In the genomic region with DNA sequence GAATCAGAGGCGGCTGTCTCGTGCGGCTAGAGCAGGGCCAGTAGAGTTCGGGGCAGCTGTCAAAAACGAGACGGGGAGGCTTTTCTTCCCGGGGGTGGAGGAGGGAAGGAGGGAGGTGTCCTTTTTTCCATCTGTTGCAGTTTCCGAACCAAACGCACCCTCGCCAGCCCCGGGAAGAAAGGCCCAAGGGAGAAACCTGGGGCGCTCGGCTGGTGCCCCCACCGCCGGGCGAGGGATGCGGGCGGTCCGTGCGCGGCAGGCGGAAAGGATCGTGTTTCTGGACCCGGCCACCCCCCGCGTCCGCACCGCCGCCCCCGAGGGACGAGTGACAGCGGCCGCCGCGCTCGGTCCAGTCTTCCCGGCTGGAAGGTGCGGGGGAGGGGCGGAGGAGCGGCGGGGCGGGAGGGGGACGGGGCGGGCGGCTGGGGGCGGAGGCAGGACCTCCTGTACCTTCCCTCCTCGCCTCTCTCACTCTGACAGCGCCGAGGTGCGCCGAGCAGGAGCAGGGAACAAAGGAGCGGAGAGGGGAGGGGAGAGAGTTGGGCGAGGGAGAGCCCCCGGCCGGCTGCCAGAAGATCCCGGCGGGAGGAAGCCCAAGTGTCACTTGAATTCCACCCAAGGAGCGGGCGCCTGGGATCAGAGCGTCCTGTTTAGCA, we compare ENCODE assay signal across 8 cellular contexts. TPM values are rescaled to one million over a fixed set of nuclear protein-coding genes. Genes with fewer than 3 reads are reported as not detected.
A peak's percentile ranks its signal among the peaks of the same experiment; 100 is the strongest.
DNase-seq lines count a peak whose midpoint lies in the region; ATAC-seq, FAIRE-seq and TF ChIP-seq lines count a peak whose summit lies in the region.

Gene TGIF1, plus strand, starts transcription at position 471 of the 656 bp plus-strand sequence. CDS start 318 bp downstream, outside the sequence.

- H3K4me1 Mint-ChIP-seq in stimulated activated naive B cell treated with anti-CD40 and anti-IgM and Interleukin-4, amounts not matched to agents 10 μg/mL and 1 μg/mL and 100 μg/mL, for 72 hours: peaks cover 21 to 28% of the 10 kb centered on the region in 2 donors

- H3K9ac ChIP-seq in endothelial cell of umbilical vein (replicated peaks; ENCODE audit: extremely low read depth, insufficient read depth, low read length): peak within 1 kb of the TSS; percentile 96

- H3K4me1 ChIP-seq in endothelial cell of umbilical vein (ENCODE audit: control insufficient read depth, extremely low read depth, insufficient read depth, low read length) (peaks cover 29% of the 10 kb centered on the region), mesodermal cell (ENCODE audit: control insufficient read depth, insufficient read depth, low read length, poor library complexity, severe bottlenecking) (peaks cover 9% of the 10 kb centered on the region)

- DNase-seq in AG04449 (ENCODE audit: low read depth, low spot score) (no peak), GM20000 (ENCODE audit: low spot score) (peak; percentile 36), NCI-H446 treated with DMSO at 0.1 percent for 48 hours (lab: John Stamatoyannopoulos, UW) (peak; percentile 68), activated T-cell treated with anti-CD3 and anti-CD28 coated beads for 4 hours (peak; percentile 34), endothelial cell of umbilical vein (ENCODE audit: low read depth, low spot score) (peak; percentile 76)
- DNase-seq in stimulated activated naive B cell treated with anti-CD40 and anti-IgM and Interleukin-4, amounts not matched to agents 10 μg/mL and 1 μg/mL and 100 μg/mL, for 72 hours: peak; percentile 31

- peak within 1 kb of the TSS; percentile 98 for H3K27ac Mint-ChIP-seq in stimulated activated naive B cell treated with anti-CD40 and anti-IgM and Interleukin-4, amounts not matched to agents 10 μg/mL and 1 μg/mL and 100 μg/mL, for 72 hours

- no peaks in the 10 kb centered on the region for H3K9me1 ChIP-seq in endothelial cell of umbilical vein (replicated peaks; ENCODE audit: control insufficient read depth, extremely low read depth, insufficient read depth, low read length)

- H3K4me3 Mint-ChIP-seq in stimulated activated naive B cell treated with anti-CD40 and anti-IgM and Interleukin-4, amounts not matched to agents 10 μg/mL and 1 μg/mL and 100 μg/mL, for 72 hours: peak within 1 kb of the TSS; percentile 88 to 89

- FAIRE-seq in endothelial cell of umbilical vein (lab: Jason Lieb, UNC): peak; percentile 46

- H3K27ac ChIP-seq in endothelial cell of umbilical vein (ENCODE audit: insufficient read depth, low read depth, low read length) (peak within 1 kb of the TSS; percentile 99), mesodermal cell (ENCODE audit: low read depth, low read length, severe bottlenecking) (peak within 1 kb of the TSS; percentile 100)

- H3K4me3 ChIP-seq in AG04449 (ENCODE audit: low read depth, low read length) (peak within 1 kb of the TSS; percentile 81), endothelial cell of umbilical vein (replicated peaks in 1 of 3; ENCODE audit: insufficient read depth in 1 of 3, low read depth in 1 of 3, low read length in 3 of 3) (peak within 1 kb of the TSS; percentile 90 to 95 (median 92)), mesodermal cell (ENCODE audit: extremely low read depth, insufficient read depth, low read length, poor library complexity, severe bottlenecking) (peak within 1 kb of the TSS; percentile 95)

- peaks cover 46% of the 10 kb centered on the region for H3K79me2 ChIP-seq in endothelial cell of umbilical vein (ENCODE audit: control insufficient read depth, insufficient read depth, low read length)

- peak within 1 kb of the TSS; percentile 13 for H2AFZ ChIP-seq in endothelial cell of umbilical vein (ENCODE audit: low read depth, low read length)

- no peaks in the 10 kb centered on the region for H3K27me3 Mint-ChIP-seq in stimulated activated naive B cell treated with anti-CD40 and anti-IgM and Interleukin-4, amounts not matched to agents 10 μg/mL and 1 μg/mL and 100 μg/mL, for 72 hours

- CTCF ChIA-PET in AG04449 (lab: Yijun Ruan, JAX): interaction anchor here (1.2 to 1.4 kb wide), 2 partner anchors 144 to 217 kb away, joined by 3 to 5 read pairs; no protein-coding TSS in a partner anchor
- CTCF ChIA-PET in endothelial cell of umbilical vein (lab: Charles Lee): interaction anchor here (0.9 to 1.4 kb wide), 5 partner anchors 44 to 216 kb away, joined by 3 to 4 read pairs (median 3); no protein-coding TSS in a partner anchor

- peak; percentile 65 for TF ChIP-seq POLR2A in endothelial cell of umbilical vein (IDR thresholded peaks at IDR 0.05; ENCODE audit: low read depth, low read length)

- H3K9me3 Mint-ChIP-seq in stimulated activated naive B cell treated with anti-CD40 and anti-IgM and Interleukin-4, amounts not matched to agents 10 μg/mL and 1 μg/mL and 100 μg/mL, for 72 hours: no peaks in the 10 kb centered on the region

- intact Hi-C loops in endothelial cell of umbilical vein (cut with micrococcal nuclease): loop anchor here (1.0 to 5.0 kb wide), 9 partner anchors 135 to 878 kb away; partner anchors contain the start of genes METTL4, MYL12B and NDC80

- H4K20me1 ChIP-seq in endothelial cell of umbilical vein (replicated peaks; ENCODE audit: control insufficient read depth, extremely low read depth, insufficient read depth, low read length): no peaks in the 10 kb centered on the region

- H3K36me3 ChIP-seq in endothelial cell of umbilical vein (ENCODE audit: control insufficient read depth in 2 of 2, extremely low read depth in 1 of 2, insufficient read depth in 2 of 2, low read length in 2 of 2) (no peaks in the 10 kb centered on the region), mesodermal cell (ENCODE audit: control insufficient read depth, insufficient read depth, low read length) (peaks cover 24% of the 10 kb centered on the region)

- H3K9me3 ChIP-seq in endothelial cell of umbilical vein (replicated peaks; ENCODE audit: control insufficient read depth, insufficient read depth, low read length) (no peaks in the 10 kb centered on the region), mesodermal cell (ENCODE audit: control insufficient read depth, low read length) (no peaks in the 10 kb centered on the region)

- H3K4me2 ChIP-seq in endothelial cell of umbilical vein (ENCODE audit: insufficient read depth, low read length): peak within 1 kb of the TSS; percentile 91

- ATAC-seq in stimulated activated naive B cell treated with anti-CD40 and anti-IgM and Interleukin-4, amounts not matched to agents 10 μg/mL and 1 μg/mL and 100 μg/mL, for 72 hours (replicated peaks): peak in 1 of 2 donors; percentile 7
- ATAC-seq in GM18520 (IDR thresholded peaks at IDR 0.05; ENCODE audit: unreplicated experiment): no peak

- dilution Hi-C loops in endothelial cell of umbilical vein (cut with MboI; ENCODE audit: extremely low pct_ligation_motif_present, low sequenced_read_pairs): loop anchor here (25.0 kb wide), 1 partner anchor 188 kb away; the partner anchor contains the start of gene MYL12B

- TF ChIP-seq CTCF in AG04449 (IDR thresholded peaks at IDR 0.05; ENCODE audit: insufficient read depth, low read length, missing control alignments) (no peak), GM20000 (IDR thresholded peaks at IDR 0.05; ENCODE audit: extremely low read depth, missing control alignments) (no peak), endothelial cell of umbilical vein (IDR thresholded peaks at IDR 0.05; ENCODE audit: extremely low read depth in 1 of 2, insufficient read depth in 1 of 2, low read depth in 1 of 2, low read length in 2 of 2) (no peak)

- WGBS in mesodermal cell (ENCODE audit: insufficient coverage in 2 of 2), 2 experiments: 0% methylated on average over 21 to 26 of the region's 60 CpGs

- BruUV-seq in endothelial cell of umbilical vein (replicated peaks; lab: Mats Ljungman, UMichigan): no TSS peak

- H3K27me3 ChIP-seq in endothelial cell of umbilical vein (ENCODE audit: control insufficient read depth in 2 of 2, insufficient read depth in 2 of 2, low read length in 2 of 2): no peaks in the 10 kb centered on the region

- H3K36me3 Mint-ChIP-seq in stimulated activated naive B cell treated with anti-CD40 and anti-IgM and Interleukin-4, amounts not matched to agents 10 μg/mL and 1 μg/mL and 100 μg/mL, for 72 hours: peaks cover 0 to 2% of the 10 kb centered on the region in 2 donors

- POLR2A ChIA-PET in AG04449 (lab: Yijun Ruan, JAX): interaction anchor here (0.6 to 2.5 kb wide), 7 partner anchors 27 to 217 kb away, joined by 3 to 19 read pairs (median 7); no protein-coding TSS in a partner anchor
- POLR2A ChIA-PET in endothelial cell of umbilical vein (lab: Charles Lee): interaction anchor here (2.3 kb wide), 1 partner anchor 216 kb away, joined by 6 read pairs; no protein-coding TSS in a partner anchor

TF ChIP-seq in endothelial cell of umbilical vein, 7 proteins besides CTCF, POLR2A, EP300 and RAD21:
- no peak for TF ChIP-seq EZH2 (IDR thresholded peaks at IDR 0.05; ENCODE audit: borderline replicate concordance, low read depth, low read length, severe bottlenecking)
- no peak for TF ChIP-seq MYC (IDR thresholded peaks at IDR 0.05; ENCODE audit: low read depth, low read length)
- TF ChIP-seq, protein P1, sequence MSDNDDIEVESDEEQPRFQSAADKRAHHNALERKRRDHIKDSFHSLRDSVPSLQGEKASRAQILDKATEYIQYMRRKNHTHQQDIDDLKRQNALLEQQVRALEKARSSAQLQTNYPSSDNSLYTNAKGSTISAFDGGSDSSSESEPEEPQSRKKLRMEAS (IDR thresholded peaks at IDR 0.05; ENCODE audit: insufficient read depth, insufficient read length): no peak
- no peak for TF ChIP-seq FOS (IDR thresholded peaks at IDR 0.05; ENCODE audit: borderline replicate concordance, insufficient read depth, low read length)
- TF ChIP-seq GATA2 (IDR thresholded peaks at IDR 0.05; ENCODE audit: insufficient read depth, insufficient read length, low read depth, low read length): no peak
- TF ChIP-seq JUN (IDR thresholded peaks at IDR 0.05; ENCODE audit: borderline replicate concordance, insufficient read depth, insufficient read length, low read depth): no peak
- TF ChIP-seq POLR2AphosphoS5 (IDR thresholded peaks at IDR 0.05; ENCODE audit: insufficient read depth, low read depth, low read length): no peak
TF ChIP-seq in endothelial cell of umbilical vein: peak in this region for 0.

RNA-seq across cellular contexts. Expression of gene TGIF1, which starts in this region (rescaled TPM):
- total RNA-seq in endothelial cell of umbilical vein: 71.1 and 75.6 TPM in 2 replicates
- polyA plus RNA-seq in endothelial cell of umbilical vein: 95.8 and 96.6 TPM in 2 replicates
- polyA plus RNA-seq in endothelial cell of umbilical vein (2011; cell fraction: cytosol; rRNA removed): 96.9 and 103 TPM in 2 replicates
- polyA plus RNA-seq in endothelial cell of umbilical vein (2011; cell fraction: nucleus; rRNA removed): 194 and 217 TPM in 2 replicates
- polyA plus RNA-seq in endothelial cell of umbilical vein (2012): 46.9 and 47.2 TPM in 2 replicates
- polyA minus RNA-seq in endothelial cell of umbilical vein: 99.1 and 109 TPM in 2 replicates
- 61.6 TPM for polyA minus RNA-seq in endothelial cell of umbilical vein (2011; cell fraction: cytosol; rRNA and poly(A)+ RNA removed)
- 84.2 and 93.9 TPM in 2 replicates for polyA minus RNA-seq in endothelial cell of umbilical vein (2011; cell fraction: nucleus; rRNA and poly(A)+ RNA removed)
- 168 TPM for polyA plus RNA-seq in mesodermal cell (2013, experiment 1 of 2)
- 130 TPM for polyA plus RNA-seq in mesodermal cell (2013, experiment 2 of 2)
